In the genomic region with DNA sequence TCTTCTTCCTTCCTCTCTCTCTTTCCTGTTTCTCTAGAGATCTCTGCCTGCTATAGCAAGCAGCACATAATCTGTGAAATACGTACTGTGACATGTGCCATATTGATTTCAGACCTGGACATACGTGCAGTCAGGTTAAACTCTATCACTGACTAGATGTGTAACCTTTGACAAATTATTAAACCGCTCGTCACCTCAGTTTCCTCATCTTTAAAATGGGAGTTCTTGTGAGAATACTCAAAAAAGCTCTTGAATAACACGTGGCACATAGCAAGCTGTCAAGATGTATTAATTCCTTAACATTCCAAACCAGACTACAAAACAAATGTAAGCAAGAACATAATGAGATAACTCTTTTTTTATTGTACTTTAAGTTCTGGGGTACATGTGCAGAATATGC, we compare ENCODE assay signal across 5 cellular contexts.
"Had no signal": no experiment of that assay in that cellular context is flagged by ENCODE, and none has a peak within 500 bp of the region (broad histone marks: within the 10 kb centered on the region; RNA-seq: fewer than 3 reads in every experiment).

No MANE protein-coding gene starts in this region.

- ATAC-seq: GM23338 had no signal

- H3K4me3 ChIP-seq: GM23338 had no signal

- H3K4me3 Mint-ChIP-seq: GM23338, H9 had no signal

- DNase-seq: H9, HCEC 1CT, IMR-90, KBM-7 had no signal

- H3K27ac Mint-ChIP-seq: GM23338, H9 had no signal
